21 cellular contexts compared by ENCODE assay signal in the genomic region with DNA sequence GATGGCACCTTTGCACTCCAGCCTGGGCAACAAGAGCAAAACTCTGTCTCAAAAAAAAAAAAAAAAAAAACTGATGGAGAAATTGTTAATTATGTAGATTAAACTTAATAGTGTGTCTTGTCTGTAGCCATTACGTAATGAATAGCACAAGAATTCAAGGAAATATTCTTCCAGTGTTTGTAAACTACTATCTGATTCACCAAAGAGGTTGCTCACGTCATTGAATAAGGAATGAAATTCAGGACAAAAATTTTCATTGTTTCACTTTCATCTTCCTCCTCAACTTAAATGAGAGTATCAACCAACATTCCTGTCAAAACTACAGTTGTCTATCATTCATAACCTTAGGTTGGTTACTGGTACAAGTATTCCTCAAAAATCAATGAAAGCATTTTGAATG. TPM values are rescaled to one million over a fixed set of nuclear protein-coding genes. Genes with fewer than 3 reads are reported as not detected.
"Had no signal": no experiment of that assay in that cellular context is flagged by ENCODE, and none has a peak within 500 bp of the region (broad histone marks: within the 10 kb centered on the region; RNA-seq: fewer than 3 reads in every experiment).

No MANE protein-coding gene starts in this region.

- H3K4me1 ChIP-seq: colonic mucosa, stomach had no signal

- DNase-seq: activated CD4-positive, alpha-beta memory T cell treated with anti-CD3 and anti-CD28 coated beads, Interleukin-2, amount 10 ng/mL, durations not matched to agents 7 days and 5 days; activated CD4-positive, alpha-beta T cell treated with anti-CD3 and anti-CD28 coated beads for 36 hours; activated CD8-positive, alpha-beta memory T cell treated with anti-CD3 and anti-CD28 coated beads, Interleukin-2, amount 50 U/mL, for 4 hours; activated gamma-delta T cell treated with Interleukin-2 at 50 U/mL for 16 hours; activated naive CD8-positive, alpha-beta T cell treated with anti-CD3 and anti-CD28 coated beads for 36 hours; activated T-cell treated with anti-CD3 and anti-CD28 coated beads, Interleukin-2, amount 50 U/mL, for 72 hours; aorta; colonic mucosa; effector CD8-positive, alpha-beta T cell; glutamatergic neuron; left ventricle myocardium superior; stomach; T-helper 1 cell; WERI-Rb-1 had no signal

- H3K27ac Mint-ChIP-seq: activated CD4-positive, alpha-beta memory T cell treated with anti-CD3 and anti-CD28 coated beads, Interleukin-2, amount 10 ng/mL, durations not matched to agents 7 days and 5 days; activated CD4-positive, alpha-beta T cell treated with anti-CD3 and anti-CD28 coated beads for 36 hours; activated naive CD8-positive, alpha-beta T cell treated with anti-CD3 and anti-CD28 coated beads for 36 hours; activated T-cell treated with anti-CD3 and anti-CD28 coated beads, Interleukin-2, amount 50 U/mL, for 72 hours had no signal

- ATAC-seq: activated CD4-positive, alpha-beta T cell treated with anti-CD3 and anti-CD28 coated beads for 36 hours; activated T-cell treated with anti-CD3 and anti-CD28 coated beads, Interleukin-2, amount 50 U/mL, for 72 hours; left ventricle myocardium superior had no signal

- H3K36me3 ChIP-seq: colonic mucosa, stomach, tibial nerve, WERI-Rb-1 had no signal

- H3K4me1 Mint-ChIP-seq: activated CD4-positive, alpha-beta T cell treated with anti-CD3 and anti-CD28 coated beads for 36 hours; activated naive CD8-positive, alpha-beta T cell treated with anti-CD3 and anti-CD28 coated beads for 36 hours had no signal

- H3K9me3 Mint-ChIP-seq: activated CD4-positive, alpha-beta memory T cell treated with anti-CD3 and anti-CD28 coated beads, Interleukin-2, amount 10 ng/mL, durations not matched to agents 7 days and 5 days; activated naive CD8-positive, alpha-beta T cell treated with anti-CD3 and anti-CD28 coated beads for 36 hours; activated T-cell treated with anti-CD3 and anti-CD28 coated beads, Interleukin-2, amount 50 U/mL, for 72 hours; neural crest cell had no signal

- H3K27me3 ChIP-seq: colonic mucosa, stomach, tibial nerve had no signal

- H3K36me3 Mint-ChIP-seq: activated naive CD8-positive, alpha-beta T cell treated with anti-CD3 and anti-CD28 coated beads for 36 hours had no signal

- H3K27me3 Mint-ChIP-seq: activated CD4-positive, alpha-beta T cell treated with anti-CD3 and anti-CD28 coated beads for 36 hours; activated naive CD8-positive, alpha-beta T cell treated with anti-CD3 and anti-CD28 coated beads for 36 hours had no signal

- H3K4me3 Mint-ChIP-seq: activated CD4-positive, alpha-beta memory T cell treated with anti-CD3 and anti-CD28 coated beads, Interleukin-2, amount 10 ng/mL, durations not matched to agents 7 days and 5 days; activated CD4-positive, alpha-beta T cell treated with anti-CD3 and anti-CD28 coated beads for 36 hours; activated naive CD8-positive, alpha-beta T cell treated with anti-CD3 and anti-CD28 coated beads for 36 hours; activated T-cell treated with anti-CD3 and anti-CD28 coated beads, Interleukin-2, amount 50 U/mL, for 72 hours; neural crest cell had no signal

- H3K4me3 ChIP-seq: colonic mucosa, stomach, tibial nerve had no signal

- H3K27ac ChIP-seq: colonic mucosa, stomach, WERI-Rb-1 had no signal

- H3K9me3 ChIP-seq: colonic mucosa, stomach, tibial nerve had no signal

RNA-seq across cellular contexts. Expression of gene CRYBA1, which starts 35.8 kb away (rescaled TPM):
- total RNA-seq: activated CD4-positive, alpha-beta memory T cell treated with anti-CD3 and anti-CD28 coated beads, Interleukin-2, amount 10 ng/mL, durations not matched to agents 7 days and 5 days; activated CD4-positive, alpha-beta T cell treated with anti-CD3 and anti-CD28 coated beads for 36 hours; activated naive CD8-positive, alpha-beta T cell treated with anti-CD3 and anti-CD28 coated beads for 36 hours; activated T-cell treated with anti-CD3 and anti-CD28 coated beads, Interleukin-2, amount 50 U/mL, for 72 hours; aorta; colonic mucosa; epithelial cell of proximal tubule; left ventricle myocardium superior; mesenteric fat pad; osteocyte; pulmonary artery endothelial cell; skeletal muscle tissue; stomach; tibial nerve had no signal
